ENCODE assay signal across 8 cellular contexts in the genomic region with DNA sequence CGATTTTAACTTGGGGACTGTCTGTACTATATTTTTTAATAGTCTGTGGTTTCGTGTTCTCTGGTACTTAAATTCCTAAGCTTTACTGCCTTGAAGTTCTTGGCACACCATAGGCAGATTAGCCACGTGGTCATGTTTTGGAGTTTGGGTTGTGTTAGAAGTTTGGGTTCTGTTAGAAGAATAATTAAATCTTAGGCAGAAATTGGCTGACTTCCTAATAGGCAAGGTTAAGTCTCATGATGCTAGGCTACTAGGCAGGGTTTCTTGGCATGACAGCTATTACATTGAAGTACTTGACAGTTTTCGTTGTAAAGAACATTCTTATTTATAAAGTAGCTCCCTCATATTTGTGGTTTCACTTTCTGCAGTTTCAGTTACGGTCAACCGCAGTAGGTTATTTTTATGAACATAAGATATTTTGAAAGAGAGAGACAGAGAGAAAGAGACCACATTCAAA. TPM values are rescaled to one million over a fixed set of nuclear protein-coding genes. Genes with fewer than 3 reads are reported as not detected.
DNase-seq lines count a peak whose midpoint lies in the region; ATAC-seq, FAIRE-seq and TF ChIP-seq lines count a peak whose summit lies in the region.

No MANE protein-coding gene starts in this region.

- H3K4me3 Mint-ChIP-seq in naive B cell, result peak overlapping the region; percentile 59 to 93 (median 81)

- H3K9me3 ChIP-seq in GM12878 (replicated peaks; ENCODE audit: control insufficient read depth, insufficient read depth, low read length), result peaks cover 12% of the 10 kb centered on the region

- H3K27ac Mint-ChIP-seq in naive B cell, result peak overlapping the region; percentile 90 to 100 (median 97)

- ATAC-seq in GM18499 (IDR thresholded peaks at IDR 0.05; ENCODE audit: insufficient read depth, unreplicated experiment) (peak; percentile 73), GM12878 (peak; percentile 85), naive B cell (ENCODE audit: low read depth in 2 of 2) (peak; percentile 75 to 80)

- TF ChIP-seq RAD21 in GM12878 (IDR thresholded peaks at IDR 0.05; ENCODE audit: insufficient read depth, low read depth, low read length), result peak; percentile 12; the same call in 1 of the 2 replicates

- H3K79me2 ChIP-seq in GM12878 (ENCODE audit: control insufficient read depth, insufficient read depth, low read length), result no peaks in the 10 kb centered on the region

- no peaks in the 10 kb centered on the region for H3K27me3 Mint-ChIP-seq in naive B cell

- H3K4me1 ChIP-seq in GM12878 (ENCODE audit: control insufficient read depth, insufficient read depth, low read length), result peaks cover 56% of the 10 kb centered on the region

- no peak overlapping the region; the same call in 1 of the 2 replicates for H3K4me3 ChIP-seq in GM12878

- peaks cover 0 to 1% of the 10 kb centered on the region in 2 experiments; a peak in 1 of 4 replicates for H3K36me3 ChIP-seq in GM12878 (ENCODE audit: control insufficient read depth in 2 of 2, insufficient read depth in 2 of 2, low read length in 1 of 2)

- intact Hi-C loops in GM12878 (cut with micrococcal nuclease; ENCODE audit: unreplicated experiment), result loop anchor here (1.0 to 5.0 kb wide), 5 partner anchors 13 to 243 kb away; a partner anchor contains a TSS

- TF ChIP-seq EP300 in GM12878 (IDR thresholded peaks at IDR 0.05; ENCODE audit: borderline replicate concordance in 1 of 2, control insufficient read depth in 1 of 2, low read depth in 2 of 2, low read length in 2 of 2), result peak; percentile 88 to 97

- SMC1A ChIA-PET in GM12878 (lab: Charles Lee; ENCODE audit: uncharacterized antibody, unreplicated experiment), result interaction anchor here (0.8 to 18.2 kb wide), 13 partner anchors 11 to 272 kb away, joined by 3 to 399 read pairs (median 8); a partner anchor contains a TSS

- peak; percentile 74 for FAIRE-seq in GM12878 (lab: Jason Lieb, UNC)

- TF ChIP-seq POLR2A in GM12878 (IDR thresholded peaks at IDR 0.05; ENCODE audit: low read depth, low read length), result no peak

- no TSS peak for BruUV-seq in GM12878 (replicated peaks; lab: Mats Ljungman, UMichigan)

- no peaks in the 10 kb centered on the region for H4K20me1 ChIP-seq in GM12878 (ENCODE audit: control insufficient read depth, insufficient read depth)

- peak; percentile 62 for DNase-seq in HCEC 1CT
- peak; percentile 43 for DNase-seq in LoVo (ENCODE audit: low spot score)
- peak; percentile 84 for DNase-seq in GM12878 (ENCODE audit: low read depth, low spot score)
- DNase-seq in naive B cell, result peak; percentile 55
- no peak for DNase-seq in NCI-H748 (lab: John Stamatoyannopoulos, UW; ENCODE audit: unreplicated experiment)
- DNase-seq in HUDEP-2 (lab: John Stamatoyannopoulos, UW; ENCODE audit: unreplicated experiment in 76 of 76), result no peak
- DNase-seq in activated CD8-positive, alpha-beta memory T cell treated with anti-CD3 and anti-CD28 coated beads for 24 hours, result no peak

- H2AFZ ChIP-seq in GM12878 (ENCODE audit: control insufficient read depth, low read depth, low read length), result no peak overlapping the region

- H3K9ac ChIP-seq in GM12878 (ENCODE audit: control insufficient read depth, insufficient read depth, low read length), result no peak overlapping the region

- H3K27ac ChIP-seq in GM12878 (ENCODE audit: control insufficient read depth, insufficient read depth), result peak overlapping the region; percentile 86

- peak overlapping the region; percentile 91 for H3K4me2 ChIP-seq in GM12878 (ENCODE audit: control insufficient read depth, insufficient read depth)

- H3K4me1 Mint-ChIP-seq in naive B cell, result peaks cover 43 to 61% (median 45%) of the 10 kb centered on the region in 3 donors

- WGBS in GM12878 (ENCODE audit: insufficient coverage, insufficient replicate concordance, low lambda C conversion rate, missing lambda C conversion rate), result 2% methylated on average over 6 of the region's 6 CpGs

- CTCF ChIA-PET in GM12878 (lab: Yijun Ruan, JAX), result interaction anchor here (0.7 to 4.9 kb wide), 14 partner anchors 10 to 266 kb away, joined by 3 to 58 read pairs (median 4); no protein-coding TSS in a partner anchor

- RAD21 ChIA-PET in GM12878 (lab: Charles Lee; ENCODE audit: unreplicated experiment), result interaction anchor here (0.9 to 3.4 kb wide), 21 partner anchors 11 to 192 kb away, joined by 3 to 63 read pairs (median 8); no protein-coding TSS in a partner anchor

- no peaks in the 10 kb centered on the region for H3K27me3 ChIP-seq in GM12878 (replicated peaks in 1 of 2; ENCODE audit: control insufficient read depth in 2 of 2, insufficient read depth in 2 of 2, low read length in 1 of 2)

- peaks cover 0 to 11% (median 0%) of the 10 kb centered on the region in 7 donors for H3K9me3 Mint-ChIP-seq in naive B cell

- POLR2A ChIA-PET in GM12878 (lab: Charles Lee), result interaction anchor here (0.7 to 3.5 kb wide), 12 partner anchors 11 to 51 kb away, joined by 3 to 41 read pairs (median 4); no protein-coding TSS in a partner anchor

- no peaks in the 10 kb centered on the region for H3K36me3 Mint-ChIP-seq in naive B cell

- no peak for TF ChIP-seq CTCF in GM12878 (IDR thresholded peaks at IDR 0.05 in 2 of 3, conservative IDR thresholded peaks at IDR 0.05 in 1 of 3; ENCODE audit: control insufficient read depth in 2 of 3, extremely low read depth in 1 of 3, insufficient read depth in 1 of 3, low read depth in 3 of 3, low read length in 3 of 3)

- in situ Hi-C loops in GM12878 (cut with MboI), result no loop called here

TF ChIP-seq in GM12878, 131 proteins besides CTCF, POLR2A, EP300 and RAD21 (continues in another document):
- TF ChIP-seq TAF1 (IDR thresholded peaks at IDR 0.05; ENCODE audit: borderline replicate concordance, low read depth, low read length) (no peak), SMARCA5 (IDR thresholded peaks at IDR 0.05) (no peak), POLR2AphosphoS5 (IDR thresholded peaks at IDR 0.05; ENCODE audit: low read length) (no peak), ESRRA (IDR thresholded peaks at IDR 0.05; ENCODE audit: low read length) (no peak), RUNX3 (IDR thresholded peaks at IDR 0.05; ENCODE audit: low read length) (peak; percentile 100), RELA (IDR thresholded peaks at IDR 0.05; ENCODE audit: borderline replicate concordance, partially characterized antibody) (no peak), STAT3 (IDR thresholded peaks at IDR 0.05; ENCODE audit: low read depth, low read length) (0 out of 2 replicates have a peak, but pooled peaks have one; percentile 89)
- TF ChIP-seq, protein P1, sequence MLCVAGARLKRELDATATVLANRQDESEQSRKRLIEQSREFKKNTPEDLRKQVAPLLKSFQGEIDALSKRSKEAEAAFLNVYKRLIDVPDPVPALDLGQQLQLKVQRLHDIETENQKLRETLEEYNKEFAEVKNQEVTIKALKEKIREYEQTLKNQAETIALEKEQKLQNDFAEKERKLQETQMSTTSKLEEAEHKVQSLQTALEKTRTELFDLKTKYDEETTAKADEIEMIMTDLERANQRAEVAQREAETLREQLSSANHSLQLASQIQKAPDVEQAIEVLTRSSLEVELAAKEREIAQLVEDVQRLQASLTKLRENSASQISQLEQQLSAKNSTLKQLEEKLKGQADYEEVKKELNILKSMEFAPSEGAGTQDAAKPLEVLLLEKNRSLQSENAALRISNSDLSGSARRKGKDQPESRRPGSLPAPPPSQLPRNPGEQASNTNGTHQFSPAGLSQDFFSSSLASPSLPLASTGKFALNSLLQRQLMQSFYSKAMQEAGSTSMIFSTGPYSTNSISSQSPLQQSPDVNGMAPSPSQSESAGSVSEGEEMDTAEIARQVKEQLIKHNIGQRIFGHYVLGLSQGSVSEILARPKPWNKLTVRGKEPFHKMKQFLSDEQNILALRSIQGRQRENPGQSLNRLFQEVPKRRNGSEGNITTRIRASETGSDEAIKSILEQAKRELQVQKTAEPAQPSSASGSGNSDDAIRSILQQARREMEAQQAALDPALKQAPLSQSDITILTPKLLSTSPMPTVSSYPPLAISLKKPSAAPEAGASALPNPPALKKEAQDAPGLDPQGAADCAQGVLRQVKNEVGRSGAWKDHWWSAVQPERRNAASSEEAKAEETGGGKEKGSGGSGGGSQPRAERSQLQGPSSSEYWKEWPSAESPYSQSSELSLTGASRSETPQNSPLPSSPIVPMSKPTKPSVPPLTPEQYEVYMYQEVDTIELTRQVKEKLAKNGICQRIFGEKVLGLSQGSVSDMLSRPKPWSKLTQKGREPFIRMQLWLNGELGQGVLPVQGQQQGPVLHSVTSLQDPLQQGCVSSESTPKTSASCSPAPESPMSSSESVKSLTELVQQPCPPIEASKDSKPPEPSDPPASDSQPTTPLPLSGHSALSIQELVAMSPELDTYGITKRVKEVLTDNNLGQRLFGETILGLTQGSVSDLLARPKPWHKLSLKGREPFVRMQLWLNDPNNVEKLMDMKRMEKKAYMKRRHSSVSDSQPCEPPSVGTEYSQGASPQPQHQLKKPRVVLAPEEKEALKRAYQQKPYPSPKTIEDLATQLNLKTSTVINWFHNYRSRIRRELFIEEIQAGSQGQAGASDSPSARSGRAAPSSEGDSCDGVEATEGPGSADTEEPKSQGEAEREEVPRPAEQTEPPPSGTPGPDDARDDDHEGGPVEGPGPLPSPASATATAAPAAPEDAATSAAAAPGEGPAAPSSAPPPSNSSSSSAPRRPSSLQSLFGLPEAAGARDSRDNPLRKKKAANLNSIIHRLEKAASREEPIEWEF (IDR thresholded peaks at IDR 0.05; ENCODE audit: insufficient replicate concordance, low read depth, low read length), result peak; percentile 68

RNA-seq across cellular contexts. Expression of a gene that starts 30.0 kb away (rescaled TPM):
- 4.3 and 5.4 TPM in 2 replicates for total RNA-seq in GM12878 (2013; cell fraction: nucleolus; rRNA removed)
- 0.68 and 1.7 TPM in 2 replicates for total RNA-seq in GM12878 (2014; rRNA removed)
- total RNA-seq in GM12878 (2014; rRNA removed; fragmentation: Illumina TruSeq; extraction: Trizol), result 1.1 and 1.7 TPM in 2 replicates
- total RNA-seq in GM12878 (2021), result 1.0 and 1.2 TPM in 2 replicates
- 0.80 TPM for polyA plus RNA-seq in GM12878 (2011; ENCODE audit: low read depth)
- 18.0 and 19.9 TPM in 2 replicates for polyA plus RNA-seq in GM12878 (2011; rRNA removed)
- polyA plus RNA-seq in GM12878 (2011; cell fraction: cytosol; rRNA removed), result 11.7 and 14.3 TPM in 2 replicates
- 4.5 and 7.8 TPM in 2 replicates for polyA plus RNA-seq in GM12878 (2011; cell fraction: nucleus; rRNA removed)
- 1.4 TPM in 2 replicates for polyA plus RNA-seq in GM12878 (2012)
- polyA plus RNA-seq in GM12878 (2014; fragmentation: Illumina TruSeq; extraction: Trizol), result 0.62 and 1.2 TPM in 2 replicates
- polyA plus RNA-seq in GM12878 (2014; fragmentation: Nextera tagmentation; extraction: Ambion mirVana), result 1 to 10 TPM; 1.6 to 1.7 TPM
- 0.52 and 0.92 TPM in 2 replicates for polyA plus RNA-seq in GM12878 (2014; rRNA removed)
- under 1 TPM; 0.63 to 0.68 TPM for polyA plus RNA-seq in GM12878 (2016; fragmentation: Nextera tagmentation; extraction: Ambion mirVana)
- polyA minus RNA-seq in GM12878 (2011; rRNA and poly(A)+ RNA removed), result 5.3 and 10.9 TPM in 2 replicates
- polyA minus RNA-seq in GM12878 (2011; cell fraction: cytosol; rRNA and poly(A)+ RNA removed), result 2.5 and 2.7 TPM in 2 replicates
- polyA minus RNA-seq in GM12878 (2011; cell fraction: nucleus; rRNA and poly(A)+ RNA removed), result 0.97 and 1.1 TPM in 2 replicates
- polyA plus RNA-seq in naive B cell (ENCODE audit: low read depth in 6 of 6), result under 1 TPM in 2 of 6 donors, not detected in 4; 0.32 to 0.36 TPM

Comparison
In these comparisons a context has a peak if more than half of its experiments do, and no peak if none do; other contexts are left out.
1. DNase-seq: peak in HCEC 1CT (single experiment), LoVo (single experiment), GM12878 (single experiment) and naive B cell (single experiment); none in NCI-H748 (single experiment), HUDEP-2 (0 of 76) and activated CD8-positive, alpha-beta memory T cell treated with anti-CD3 and anti-CD28 coated beads for 24 hours (single experiment).
2. Peak in every context shown above with its lines, with median percentiles within 50 percentile points of each other: ATAC-seq.